ENCODE assay signal across 8 cellular contexts in genomic region chr1:16386454-16387113, GRCh38. TPM values are rescaled to one million over a fixed set of nuclear protein-coding genes. Genes with fewer than 3 reads are reported as not detected.
DNase-seq lines count a peak whose midpoint lies in the region; ATAC-seq and TF ChIP-seq lines count a peak whose summit lies in the region.

No MANE protein-coding gene starts in this region.

- DNase-seq in EH (ENCODE audit: low read depth) (peak; percentile 81), iPS-NIHi11 (ENCODE audit: low spot score) (no peak), germinal center (ENCODE audit: low spot score) (no peak)
- no peak for DNase-seq in effector memory CD8-positive, alpha-beta T cell
- no peak for DNase-seq in natural killer cell treated with Interleukin-12 subunit alpha and Interleukin-12 subunit beta and Interleukin-15 and Interleukin-18, amount 100 ng/mL, for 72 hours (ENCODE audit: low spot score)
- DNase-seq in stimulated activated CD4-positive, alpha-beta T cell treated with anti-CD3 and anti-CD28 coated beads, Interleukin-12 subunit alpha, Interleukin-12 subunit beta, amount 100 ng/mL, for 4 hours, result no peak

- H4K20me1 ChIP-seq in OCI-LY3 (ENCODE audit: insufficient read depth, low read length), result peaks cover 36% of the 10 kb centered on the region

- H2AFZ ChIP-seq in OCI-LY3 (ENCODE audit: low read depth, low read length), result no peak overlapping the region

- peaks cover 63 to 72% of the 10 kb centered on the region in 2 donors for H3K4me1 Mint-ChIP-seq in effector memory CD8-positive, alpha-beta T cell (ENCODE audit: low read depth in 2 of 2)
- H3K4me1 Mint-ChIP-seq in natural killer cell treated with Interleukin-12 subunit alpha and Interleukin-12 subunit beta and Interleukin-15 and Interleukin-18, amount 100 ng/mL, for 72 hours (ENCODE audit: low read depth in 2 of 2), result peaks cover 65 to 74% of the 10 kb centered on the region in 2 donors

- no peaks in the 10 kb centered on the region for H3K9me3 Mint-ChIP-seq in effector memory CD8-positive, alpha-beta T cell
- H3K9me3 Mint-ChIP-seq in natural killer cell treated with Interleukin-12 subunit alpha and Interleukin-12 subunit beta and Interleukin-15 and Interleukin-18, amount 100 ng/mL, for 72 hours, result no peaks in the 10 kb centered on the region

- peaks cover 89% of the 10 kb centered on the region for H3K79me2 ChIP-seq in OCI-LY3 (ENCODE audit: low read length)

- peak overlapping the region; percentile 84 for H3K4me2 ChIP-seq in OCI-LY3 (ENCODE audit: low read length)

- no peak for TF ChIP-seq CTCF in OCI-LY3 (IDR thresholded peaks at IDR 0.05; ENCODE audit: low read depth, low read length)

- H3K27me3 ChIP-seq in OCI-LY3 (ENCODE audit: low read depth, low read length), result no peaks in the 10 kb centered on the region

- H3K4me1 ChIP-seq in OCI-LY3 (ENCODE audit: low read length), result peaks cover 41% of the 10 kb centered on the region

- H3K9me3 ChIP-seq in OCI-LY3 (ENCODE audit: insufficient read depth, low read length), result no peaks in the 10 kb centered on the region

- H3K36me3 ChIP-seq in OCI-LY3 (replicated peaks; ENCODE audit: low read depth, low read length), result peaks cover 5% of the 10 kb centered on the region

- H3K27ac Mint-ChIP-seq in effector memory CD8-positive, alpha-beta T cell, result peak overlapping the region; percentile 41 to 74
- H3K27ac Mint-ChIP-seq in natural killer cell treated with Interleukin-12 subunit alpha and Interleukin-12 subunit beta and Interleukin-15 and Interleukin-18, amount 100 ng/mL, for 72 hours, result peak overlapping the region; percentile 16 to 76

- ATAC-seq in effector memory CD8-positive, alpha-beta T cell (replicated peaks), result peak; percentile 71
- peak in 1 of 2 donors; percentile 44 for ATAC-seq in natural killer cell treated with Interleukin-12 subunit alpha and Interleukin-12 subunit beta and Interleukin-15 and Interleukin-18, amount 100 ng/mL, for 72 hours
- no peak for ATAC-seq in GM19463 (IDR thresholded peaks at IDR 0.05; ENCODE audit: unreplicated experiment)

- H3K9ac ChIP-seq in OCI-LY3 (ENCODE audit: low read length), result peak overlapping the region; percentile 72

- peaks cover 33% of the 10 kb centered on the region for H3K36me3 Mint-ChIP-seq in effector memory CD8-positive, alpha-beta T cell (ENCODE audit: insufficient read depth)
- peaks cover 4% of the 10 kb centered on the region for H3K36me3 Mint-ChIP-seq in natural killer cell treated with Interleukin-12 subunit alpha and Interleukin-12 subunit beta and Interleukin-15 and Interleukin-18, amount 100 ng/mL, for 72 hours

- H3K27me3 Mint-ChIP-seq in effector memory CD8-positive, alpha-beta T cell, result no peaks in the 10 kb centered on the region
- H3K27me3 Mint-ChIP-seq in natural killer cell treated with Interleukin-12 subunit alpha and Interleukin-12 subunit beta and Interleukin-15 and Interleukin-18, amount 100 ng/mL, for 72 hours, result no peaks in the 10 kb centered on the region

- H3K4me3 ChIP-seq in OCI-LY3 (ENCODE audit: low read length), result peak overlapping the region; percentile 68

- H3K27ac ChIP-seq in OCI-LY3 (ENCODE audit: low read length), result peak overlapping the region; percentile 99

- H3K4me3 Mint-ChIP-seq in effector memory CD8-positive, alpha-beta T cell, result peak overlapping the region; percentile 75 to 81
- peak overlapping the region; percentile 77 for H3K4me3 Mint-ChIP-seq in natural killer cell treated with Interleukin-12 subunit alpha and Interleukin-12 subunit beta and Interleukin-15 and Interleukin-18, amount 100 ng/mL, for 72 hours

RNA-seq across cellular contexts. Expression of gene SZRD1, which starts 19.5 kb away (rescaled TPM):
- total RNA-seq in natural killer cell treated with Interleukin-12 subunit alpha and Interleukin-12 subunit beta and Interleukin-15 and Interleukin-18, amount 100 ng/mL, for 72 hours, result 100 to 1,000 TPM; 232 to 279 TPM

RNA-seq across cellular contexts. Expression of gene FBXO42, which starts 34.3 kb away (rescaled TPM):
- total RNA-seq in natural killer cell treated with Interleukin-12 subunit alpha and Interleukin-12 subunit beta and Interleukin-15 and Interleukin-18, amount 100 ng/mL, for 72 hours, result 10 to 100 TPM; 27.9 to 34.9 TPM

RNA-seq across cellular contexts. Expression of gene SPATA21, which starts 50.6 kb away (rescaled TPM):
- total RNA-seq in natural killer cell treated with Interleukin-12 subunit alpha and Interleukin-12 subunit beta and Interleukin-15 and Interleukin-18, amount 100 ng/mL, for 72 hours, result not detected

RNA-seq across cellular contexts. Expression of gene NECAP2, which starts 53.9 kb away (rescaled TPM):
- total RNA-seq in natural killer cell treated with Interleukin-12 subunit alpha and Interleukin-12 subunit beta and Interleukin-15 and Interleukin-18, amount 100 ng/mL, for 72 hours, result 10 to 100 TPM; 72.0 to 95.4 TPM
